ENCODE assay signal across 8 cellular contexts in the genomic region with DNA sequence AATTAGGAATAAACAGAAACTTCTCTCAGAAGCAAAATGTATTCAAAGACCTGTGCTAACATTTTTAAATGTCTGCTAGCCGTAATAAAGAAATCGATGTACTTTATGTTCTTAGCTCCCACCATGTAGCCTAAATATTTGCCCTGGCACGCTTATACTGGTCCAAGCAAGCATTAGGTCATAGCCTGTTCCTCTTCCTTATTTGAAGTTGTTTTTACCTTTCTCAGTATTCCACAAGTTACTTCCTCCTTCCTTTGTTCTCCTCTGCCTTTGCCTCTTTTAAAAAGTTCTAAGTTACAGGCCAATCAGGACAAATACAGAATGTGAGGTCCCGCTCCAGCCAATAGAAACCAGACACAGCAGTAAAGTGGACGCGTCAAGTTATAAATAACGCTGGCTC.
DNase-seq lines count a peak whose midpoint lies in the region; FAIRE-seq and TF ChIP-seq lines count a peak whose summit lies in the region.
"Not testable (repeated sequence)": the region's sequence is repeated elsewhere in the genome, so short reads cannot be mapped to it uniquely, and the experiment has no call there.

No MANE protein-coding gene starts in this region.

- dilution Hi-C loops in keratinocyte (cut with MboI; ENCODE audit: extremely low pct_ligation_motif_present, low sequenced_read_pairs) = not testable (repeated sequence)

- not testable (repeated sequence) for H3K27me3 ChIP-seq in ACC112 (ENCODE audit: insufficient read depth, low read length); bronchial epithelial cell (ENCODE audit: control insufficient read depth, insufficient read depth, low read length); esophagus squamous epithelium; keratinocyte (ENCODE audit: control insufficient read depth, extremely low read depth, insufficient read depth, low read length); muscle layer of colon (ENCODE audit: control insufficient read depth in 1 of 2, insufficient read depth in 2 of 2, low read length in 2 of 2); prostate gland (replicated peaks; ENCODE audit: insufficient read depth); suprapubic skin

- H3K4me1 ChIP-seq in ACC112 (ENCODE audit: control insufficient read depth, insufficient read depth, low read length, unreplicated experiment) (peaks cover 20% of the 10 kb centered on the region), esophagus squamous epithelium (peaks cover 7 to 27% (median 14%) of the 10 kb centered on the region in 3 donors), muscle layer of colon (ENCODE audit: insufficient read depth, low read length) (peaks cover 12% of the 10 kb centered on the region), suprapubic skin (peaks cover 20% of the 10 kb centered on the region)
- H3K4me1 ChIP-seq in keratinocyte (ENCODE audit: control insufficient read depth, extremely low read depth, insufficient read depth, low read length); prostate gland (replicated peaks): not testable (repeated sequence)

- 60 to 70% methylated on average over 7 of the region's 7 CpGs for WGBS in esophagus squamous epithelium, 2 donors
- 55% methylated on average over 7 of the region's 7 CpGs for WGBS in prostate gland
- 80% methylated on average over 7 of the region's 7 CpGs for WGBS in suprapubic skin

- intact Hi-C loops in esophagus squamous epithelium (cut with DNase I); prostate gland (cut with DNase I): not testable (repeated sequence)

- H3K4me2 ChIP-seq in keratinocyte (ENCODE audit: control insufficient read depth, extremely low read depth, insufficient read depth, low read depth, low read length) = peak overlapping the region; percentile 8

- H3K9me1 ChIP-seq in keratinocyte (ENCODE audit: control insufficient read depth, extremely low read depth, insufficient read depth, low read length) = not testable (repeated sequence)

- H3K9ac ChIP-seq in keratinocyte (ENCODE audit: control insufficient read depth, extremely low read depth, insufficient read depth, low read length); muscle layer of colon (ENCODE audit: low read length): not testable (repeated sequence)

- not testable (repeated sequence) for TF ChIP-seq POLR2A in esophagus squamous epithelium (IDR thresholded peaks at IDR 0.05); prostate gland (IDR thresholded peaks at IDR 0.05); suprapubic skin (IDR thresholded peaks at IDR 0.05)

- peak; percentile 50 for DNase-seq in LNCaP clone FGC (ENCODE audit: low read depth)
- DNase-seq in bronchial epithelial cell (ENCODE audit: low read depth) = peak; percentile 12
- not testable (repeated sequence) for DNase-seq in esophagus squamous epithelium (lab: John Stamatoyannopoulos, UW); keratinocyte (ENCODE audit: low read depth, low spot score); suprapubic skin (ENCODE audit: low spot score in 2 of 2)
- peak; percentile 37 for DNase-seq in prostate gland (ENCODE audit: low spot score)

- peak overlapping the region; percentile 87 for H2AFZ ChIP-seq in ACC112 (ENCODE audit: low read length, unreplicated experiment)
- peak overlapping the region; percentile 9 for H2AFZ ChIP-seq in keratinocyte (ENCODE audit: control insufficient read depth, low read length)

- H4K20me1 ChIP-seq in keratinocyte (ENCODE audit: control insufficient read depth, extremely low read depth, insufficient read depth, low read length) = not testable (repeated sequence)

- H3K36me3 ChIP-seq in ACC112 (ENCODE audit: insufficient read depth, low read length); bronchial epithelial cell (ENCODE audit: control insufficient read depth, insufficient read depth, low read length); esophagus squamous epithelium; keratinocyte (ENCODE audit: control insufficient read depth in 2 of 2, extremely low read depth in 1 of 2, insufficient read depth in 2 of 2, low read length in 2 of 2); muscle layer of colon (ENCODE audit: insufficient read depth, low read length); prostate gland; suprapubic skin: not testable (repeated sequence)

- TF ChIP-seq CTCF in LNCaP clone FGC (IDR thresholded peaks at IDR 0.05; ENCODE audit: control insufficient read depth, extremely low read depth, insufficient read depth); bronchial epithelial cell (IDR thresholded peaks at IDR 0.05; ENCODE audit: insufficient read depth, low read length, severe bottlenecking); esophagus squamous epithelium (IDR thresholded peaks at IDR 0.05); keratinocyte (optimal IDR thresholded peaks at IDR 0.05 in 1 of 3, IDR thresholded peaks at IDR 0.05 in 1 of 3, conservative IDR thresholded peaks at IDR 0.05 in 1 of 3; ENCODE audit: extremely low read depth in 1 of 3, insufficient read depth in 2 of 3, low read length in 3 of 3); prostate gland (IDR thresholded peaks at IDR 0.05); suprapubic skin (IDR thresholded peaks at IDR 0.05): not testable (repeated sequence)

- H3K79me2 ChIP-seq in ACC112 (ENCODE audit: control insufficient read depth, insufficient read depth, low read length, unreplicated experiment); keratinocyte (ENCODE audit: control insufficient read depth, insufficient read depth, low read length): not testable (repeated sequence)

- TF ChIP-seq EP300 in suprapubic skin (IDR thresholded peaks at IDR 0.05) = not testable (repeated sequence)

- H3K27ac ChIP-seq in ACC112 (ENCODE audit: low read depth, low read length); keratinocyte (ENCODE audit: control insufficient read depth, insufficient read depth, low read length): not testable (repeated sequence)
- H3K27ac ChIP-seq in esophagus squamous epithelium = peak overlapping the region; percentile 0 to 71 (median 34)
- H3K27ac ChIP-seq in muscle layer of colon (ENCODE audit: low read depth, low read length) = peak overlapping the region; percentile 17
- H3K27ac ChIP-seq in prostate gland = peak overlapping the region; percentile 61 to 62
- peak overlapping the region; percentile 57 for H3K27ac ChIP-seq in suprapubic skin

- not testable (repeated sequence) for FAIRE-seq in bronchial epithelial cell (lab: Jason Lieb, UNC); keratinocyte (lab: Jason Lieb, UNC)

- H3K4me3 ChIP-seq in ACC112 (ENCODE audit: low read depth, low read length); LNCaP clone FGC (ENCODE audit: low read depth, low read length); bronchial epithelial cell (ENCODE audit: low read depth, low read length); esophagus squamous epithelium; keratinocyte (ENCODE audit: control insufficient read depth in 2 of 3, extremely low read depth in 1 of 3, insufficient read depth in 2 of 3, low read depth in 1 of 3, low read length in 3 of 3); muscle layer of colon (ENCODE audit: low read depth in 1 of 2, low read length in 2 of 2); prostate gland; suprapubic skin: not testable (repeated sequence)

- not testable (repeated sequence) for H3K9me3 ChIP-seq in esophagus squamous epithelium; keratinocyte (ENCODE audit: control insufficient read depth, low read depth, low read length); muscle layer of colon (ENCODE audit: low read length); prostate gland; suprapubic skin
